Comparison of ENCODE assay signal across 1 cellular context in the genomic region with DNA sequence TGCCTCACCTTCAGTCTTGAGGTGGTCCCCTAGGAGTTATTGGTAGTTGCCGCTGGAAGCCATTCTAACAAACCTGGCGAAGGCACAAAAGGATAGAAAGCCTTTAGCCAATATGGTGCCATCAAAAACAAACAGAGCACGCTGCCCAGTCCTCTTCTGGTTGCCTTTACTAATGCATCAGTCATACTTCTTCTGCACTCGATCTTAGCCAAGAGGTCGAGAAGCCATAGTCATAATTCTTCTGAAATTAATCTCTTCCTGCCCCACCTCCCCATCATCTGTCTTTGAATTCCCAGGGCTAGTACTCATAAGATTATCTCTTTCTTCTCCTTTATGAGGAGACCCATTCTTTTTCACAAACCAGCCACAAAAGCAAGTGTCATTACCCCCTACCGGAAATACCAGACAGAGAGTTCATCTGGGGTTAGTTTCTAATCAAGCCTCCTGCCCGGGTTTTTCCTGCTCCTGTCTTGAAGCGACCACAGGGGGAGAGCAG.
TF ChIP-seq lines count a peak whose summit lies in the region.

No MANE protein-coding gene starts in this region.

TF ChIP-seq in HepG2, 621 proteins besides CTCF, POLR2A, EP300 and RAD21 (continued from another document and continues in another):
- TF ChIP-seq, protein P1, sequence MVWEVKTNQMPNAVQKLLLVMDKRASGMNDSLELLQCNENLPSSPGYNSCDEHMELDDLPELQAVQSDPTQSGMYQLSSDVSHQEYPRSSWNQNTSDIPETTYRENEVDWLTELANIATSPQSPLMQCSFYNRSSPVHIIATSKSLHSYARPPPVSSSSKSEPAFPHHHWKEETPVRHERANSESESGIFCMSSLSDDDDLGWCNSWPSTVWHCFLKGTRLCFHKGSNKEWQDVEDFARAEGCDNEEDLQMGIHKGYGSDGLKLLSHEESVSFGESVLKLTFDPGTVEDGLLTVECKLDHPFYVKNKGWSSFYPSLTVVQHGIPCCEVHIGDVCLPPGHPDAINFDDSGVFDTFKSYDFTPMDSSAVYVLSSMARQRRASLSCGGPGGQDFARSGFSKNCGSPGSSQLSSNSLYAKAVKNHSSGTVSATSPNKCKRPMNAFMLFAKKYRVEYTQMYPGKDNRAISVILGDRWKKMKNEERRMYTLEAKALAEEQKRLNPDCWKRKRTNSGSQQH (CRISPR knock-in tag; IDR thresholded peaks at IDR 0.05; ENCODE audit: low read depth), result no peak
- TF ChIP-seq, protein P2, sequence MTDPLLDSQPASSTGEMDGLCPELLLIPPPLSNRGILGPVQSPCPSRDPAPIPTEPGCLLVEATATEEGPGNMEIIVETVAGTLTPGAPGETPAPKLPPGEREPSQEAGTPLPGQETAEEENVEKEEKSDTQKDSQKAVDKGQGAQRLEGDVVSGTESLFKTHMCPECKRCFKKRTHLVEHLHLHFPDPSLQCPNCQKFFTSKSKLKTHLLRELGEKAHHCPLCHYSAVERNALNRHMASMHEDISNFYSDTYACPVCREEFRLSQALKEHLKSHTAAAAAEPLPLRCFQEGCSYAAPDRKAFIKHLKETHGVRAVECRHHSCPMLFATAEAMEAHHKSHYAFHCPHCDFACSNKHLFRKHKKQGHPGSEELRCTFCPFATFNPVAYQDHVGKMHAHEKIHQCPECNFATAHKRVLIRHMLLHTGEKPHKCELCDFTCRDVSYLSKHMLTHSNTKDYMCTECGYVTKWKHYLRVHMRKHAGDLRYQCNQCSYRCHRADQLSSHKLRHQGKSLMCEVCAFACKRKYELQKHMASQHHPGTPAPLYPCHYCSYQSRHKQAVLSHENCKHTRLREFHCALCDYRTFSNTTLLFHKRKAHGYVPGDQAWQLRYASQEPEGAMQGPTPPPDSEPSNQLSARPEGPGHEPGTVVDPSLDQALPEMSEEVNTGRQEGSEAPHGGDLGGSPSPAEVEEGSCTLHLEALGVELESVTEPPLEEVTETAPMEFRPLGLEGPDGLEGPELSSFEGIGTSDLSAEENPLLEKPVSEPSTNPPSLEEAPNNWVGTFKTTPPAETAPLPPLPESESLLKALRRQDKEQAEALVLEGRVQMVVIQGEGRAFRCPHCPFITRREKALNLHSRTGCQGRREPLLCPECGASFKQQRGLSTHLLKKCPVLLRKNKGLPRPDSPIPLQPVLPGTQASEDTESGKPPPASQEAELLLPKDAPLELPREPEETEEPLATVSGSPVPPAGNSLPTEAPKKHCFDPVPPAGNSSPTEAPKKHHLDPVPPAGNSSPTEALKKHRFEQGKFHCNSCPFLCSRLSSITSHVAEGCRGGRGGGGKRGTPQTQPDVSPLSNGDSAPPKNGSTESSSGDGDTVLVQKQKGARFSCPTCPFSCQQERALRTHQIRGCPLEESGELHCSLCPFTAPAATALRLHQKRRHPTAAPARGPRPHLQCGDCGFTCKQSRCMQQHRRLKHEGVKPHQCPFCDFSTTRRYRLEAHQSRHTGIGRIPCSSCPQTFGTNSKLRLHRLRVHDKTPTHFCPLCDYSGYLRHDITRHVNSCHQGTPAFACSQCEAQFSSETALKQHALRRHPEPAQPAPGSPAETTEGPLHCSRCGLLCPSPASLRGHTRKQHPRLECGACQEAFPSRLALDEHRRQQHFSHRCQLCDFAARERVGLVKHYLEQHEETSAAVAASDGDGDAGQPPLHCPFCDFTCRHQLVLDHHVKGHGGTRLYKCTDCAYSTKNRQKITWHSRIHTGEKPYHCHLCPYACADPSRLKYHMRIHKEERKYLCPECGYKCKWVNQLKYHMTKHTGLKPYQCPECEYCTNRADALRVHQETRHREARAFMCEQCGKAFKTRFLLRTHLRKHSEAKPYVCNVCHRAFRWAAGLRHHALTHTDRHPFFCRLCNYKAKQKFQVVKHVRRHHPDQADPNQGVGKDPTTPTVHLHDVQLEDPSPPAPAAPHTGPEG (CRISPR knock-in tag; IDR thresholded peaks at IDR 0.05), result no peak
- TF ChIP-seq ZNF564 (CRISPR knock-in tag; IDR thresholded peaks at IDR 0.05) (0 out of 2 replicates have a peak, but pooled peaks have one; percentile 28), ZNF124 (CRISPR knock-in tag; IDR thresholded peaks at IDR 0.05) (no peak), SIN3B (IDR thresholded peaks at IDR 0.05; ENCODE audit: low read length) (no peak), PHF8 (CRISPR knock-in tag; IDR thresholded peaks at IDR 0.05) (no peak), EED (CRISPR knock-in tag; IDR thresholded peaks at IDR 0.05) (no peak), ZNF282 (IDR thresholded peaks at IDR 0.05; ENCODE audit: partially characterized antibody) (no peak), ZNF788 (CRISPR knock-in tag; IDR thresholded peaks at IDR 0.05; ENCODE audit: borderline replicate concordance) (no peak), SOX13 (IDR thresholded peaks at IDR 0.05) (no peak), SOX13 (CRISPR knock-in tag; conservative IDR thresholded peaks at IDR 0.05 in 1 of 2, IDR thresholded peaks at IDR 0.05 in 1 of 2) (peak in 1 of 2 experiments; percentile 59; a peak in 1 of 4 replicates), NFE2 (CRISPR knock-in tag; IDR thresholded peaks at IDR 0.05) (no peak), REPIN1 (CRISPR knock-in tag; IDR thresholded peaks at IDR 0.05; ENCODE audit: borderline replicate concordance, low read depth) (no peak), CENPX (CRISPR knock-in tag; IDR thresholded peaks at IDR 0.05) (no peak), CHCHD3 (CRISPR knock-in tag; IDR thresholded peaks at IDR 0.05) (no peak), ZNF180 (CRISPR knock-in tag; IDR thresholded peaks at IDR 0.05; ENCODE audit: borderline replicate concordance, low read depth) (no peak), FOXO1 (CRISPR knock-in tag; IDR thresholded peaks at IDR 0.05) (no peak), BORCS8-MEF2B (CRISPR knock-in tag; IDR thresholded peaks at IDR 0.05) (no peak), ZNF619 (CRISPR knock-in tag; IDR thresholded peaks at IDR 0.05) (no peak), FOXC1 (CRISPR knock-in tag; IDR thresholded peaks at IDR 0.05; ENCODE audit: borderline replicate concordance) (no peak), HMG20B (CRISPR knock-in tag; conservative IDR thresholded peaks at IDR 0.05) (no peak), FOXP1 (IDR thresholded peaks at IDR 0.05) (no peak), FOXP1 (CRISPR knock-in tag; IDR thresholded peaks at IDR 0.05) (no peak), TCF7L2 (IDR thresholded peaks at IDR 0.05; ENCODE audit: low read depth, low read length) (no peak), ZFYVE20 (CRISPR knock-in tag; IDR thresholded peaks at IDR 0.05; ENCODE audit: borderline replicate concordance, low read depth) (no peak), NR2C2 (CRISPR knock-in tag; IDR thresholded peaks at IDR 0.05; ENCODE audit: borderline replicate concordance) (0 out of 2 replicates have a peak, but pooled peaks have one; percentile 10), ATF1 (CRISPR knock-in tag; IDR thresholded peaks at IDR 0.05) (no peak), CBX2 (IDR thresholded peaks at IDR 0.05; ENCODE audit: low read depth, low read length) (no peak), CBX2 (CRISPR knock-in tag; IDR thresholded peaks at IDR 0.05; ENCODE audit: low read depth) (no peak)
- TF ChIP-seq, protein P3, sequence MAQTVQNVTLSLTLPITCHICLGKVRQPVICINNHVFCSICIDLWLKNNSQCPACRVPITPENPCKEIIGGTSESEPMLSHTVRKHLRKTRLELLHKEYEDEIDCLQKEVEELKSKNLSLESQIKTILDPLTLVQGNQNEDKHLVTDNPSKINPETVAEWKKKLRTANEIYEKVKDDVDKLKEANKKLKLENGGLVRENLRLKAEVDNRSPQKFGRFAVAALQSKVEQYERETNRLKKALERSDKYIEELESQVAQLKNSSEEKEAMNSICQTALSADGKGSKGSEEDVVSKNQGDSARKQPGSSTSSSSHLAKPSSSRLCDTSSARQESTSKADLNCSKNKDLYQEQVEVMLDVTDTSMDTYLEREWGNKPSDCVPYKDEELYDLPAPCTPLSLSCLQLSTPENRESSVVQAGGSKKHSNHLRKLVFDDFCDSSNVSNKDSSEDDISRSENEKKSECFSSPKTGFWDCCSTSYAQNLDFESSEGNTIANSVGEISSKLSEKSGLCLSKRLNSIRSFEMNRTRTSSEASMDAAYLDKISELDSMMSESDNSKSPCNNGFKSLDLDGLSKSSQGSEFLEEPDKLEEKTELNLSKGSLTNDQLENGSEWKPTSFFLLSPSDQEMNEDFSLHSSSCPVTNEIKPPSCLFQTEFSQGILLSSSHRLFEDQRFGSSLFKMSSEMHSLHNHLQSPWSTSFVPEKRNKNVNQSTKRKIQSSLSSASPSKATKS (CRISPR knock-in tag; IDR thresholded peaks at IDR 0.05), result no peak
- TF ChIP-seq, protein P4, sequence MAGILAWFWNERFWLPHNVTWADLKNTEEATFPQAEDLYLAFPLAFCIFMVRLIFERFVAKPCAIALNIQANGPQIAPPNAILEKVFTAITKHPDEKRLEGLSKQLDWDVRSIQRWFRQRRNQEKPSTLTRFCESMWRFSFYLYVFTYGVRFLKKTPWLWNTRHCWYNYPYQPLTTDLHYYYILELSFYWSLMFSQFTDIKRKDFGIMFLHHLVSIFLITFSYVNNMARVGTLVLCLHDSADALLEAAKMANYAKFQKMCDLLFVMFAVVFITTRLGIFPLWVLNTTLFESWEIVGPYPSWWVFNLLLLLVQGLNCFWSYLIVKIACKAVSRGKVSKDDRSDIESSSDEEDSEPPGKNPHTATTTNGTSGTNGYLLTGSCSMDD (CRISPR knock-in tag; IDR thresholded peaks at IDR 0.05), result no peak
- TF ChIP-seq, protein P5, sequence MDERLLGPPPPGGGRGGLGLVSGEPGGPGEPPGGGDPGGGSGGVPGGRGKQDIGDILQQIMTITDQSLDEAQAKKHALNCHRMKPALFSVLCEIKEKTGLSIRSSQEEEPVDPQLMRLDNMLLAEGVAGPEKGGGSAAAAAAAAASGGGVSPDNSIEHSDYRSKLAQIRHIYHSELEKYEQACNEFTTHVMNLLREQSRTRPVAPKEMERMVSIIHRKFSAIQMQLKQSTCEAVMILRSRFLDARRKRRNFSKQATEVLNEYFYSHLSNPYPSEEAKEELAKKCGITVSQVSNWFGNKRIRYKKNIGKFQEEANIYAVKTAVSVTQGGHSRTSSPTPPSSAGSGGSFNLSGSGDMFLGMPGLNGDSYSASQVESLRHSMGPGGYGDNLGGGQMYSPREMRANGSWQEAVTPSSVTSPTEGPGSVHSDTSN (CRISPR knock-in tag; IDR thresholded peaks at IDR 0.05), result no peak
- TF ChIP-seq, protein P6, sequence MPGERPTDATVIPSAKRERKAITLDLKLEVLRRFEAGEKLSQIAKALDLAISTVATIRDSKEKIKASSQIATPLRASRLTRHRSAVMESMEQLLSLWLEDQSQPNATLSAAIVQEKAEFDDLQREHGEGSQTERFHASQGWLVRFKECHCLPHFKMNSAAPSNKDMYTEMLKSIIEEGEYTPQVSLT (CRISPR knock-in tag; IDR thresholded peaks at IDR 0.05; ENCODE audit: borderline replicate concordance, low read depth), result no peak
- TF ChIP-seq, protein P7, sequence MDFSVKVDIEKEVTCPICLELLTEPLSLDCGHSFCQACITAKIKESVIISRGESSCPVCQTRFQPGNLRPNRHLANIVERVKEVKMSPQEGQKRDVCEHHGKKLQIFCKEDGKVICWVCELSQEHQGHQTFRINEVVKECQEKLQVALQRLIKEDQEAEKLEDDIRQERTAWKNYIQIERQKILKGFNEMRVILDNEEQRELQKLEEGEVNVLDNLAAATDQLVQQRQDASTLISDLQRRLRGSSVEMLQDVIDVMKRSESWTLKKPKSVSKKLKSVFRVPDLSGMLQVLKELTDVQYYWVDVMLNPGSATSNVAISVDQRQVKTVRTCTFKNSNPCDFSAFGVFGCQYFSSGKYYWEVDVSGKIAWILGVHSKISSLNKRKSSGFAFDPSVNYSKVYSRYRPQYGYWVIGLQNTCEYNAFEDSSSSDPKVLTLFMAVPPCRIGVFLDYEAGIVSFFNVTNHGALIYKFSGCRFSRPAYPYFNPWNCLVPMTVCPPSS (IDR thresholded peaks at IDR 0.05), result no peak
- TF ChIP-seq, protein P8, sequence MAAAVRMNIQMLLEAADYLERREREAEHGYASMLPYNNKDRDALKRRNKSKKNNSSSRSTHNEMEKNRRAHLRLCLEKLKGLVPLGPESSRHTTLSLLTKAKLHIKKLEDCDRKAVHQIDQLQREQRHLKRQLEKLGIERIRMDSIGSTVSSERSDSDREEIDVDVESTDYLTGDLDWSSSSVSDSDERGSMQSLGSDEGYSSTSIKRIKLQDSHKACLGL (CRISPR knock-in tag; IDR thresholded peaks at IDR 0.05), result no peak
- TF ChIP-seq, protein P9, sequence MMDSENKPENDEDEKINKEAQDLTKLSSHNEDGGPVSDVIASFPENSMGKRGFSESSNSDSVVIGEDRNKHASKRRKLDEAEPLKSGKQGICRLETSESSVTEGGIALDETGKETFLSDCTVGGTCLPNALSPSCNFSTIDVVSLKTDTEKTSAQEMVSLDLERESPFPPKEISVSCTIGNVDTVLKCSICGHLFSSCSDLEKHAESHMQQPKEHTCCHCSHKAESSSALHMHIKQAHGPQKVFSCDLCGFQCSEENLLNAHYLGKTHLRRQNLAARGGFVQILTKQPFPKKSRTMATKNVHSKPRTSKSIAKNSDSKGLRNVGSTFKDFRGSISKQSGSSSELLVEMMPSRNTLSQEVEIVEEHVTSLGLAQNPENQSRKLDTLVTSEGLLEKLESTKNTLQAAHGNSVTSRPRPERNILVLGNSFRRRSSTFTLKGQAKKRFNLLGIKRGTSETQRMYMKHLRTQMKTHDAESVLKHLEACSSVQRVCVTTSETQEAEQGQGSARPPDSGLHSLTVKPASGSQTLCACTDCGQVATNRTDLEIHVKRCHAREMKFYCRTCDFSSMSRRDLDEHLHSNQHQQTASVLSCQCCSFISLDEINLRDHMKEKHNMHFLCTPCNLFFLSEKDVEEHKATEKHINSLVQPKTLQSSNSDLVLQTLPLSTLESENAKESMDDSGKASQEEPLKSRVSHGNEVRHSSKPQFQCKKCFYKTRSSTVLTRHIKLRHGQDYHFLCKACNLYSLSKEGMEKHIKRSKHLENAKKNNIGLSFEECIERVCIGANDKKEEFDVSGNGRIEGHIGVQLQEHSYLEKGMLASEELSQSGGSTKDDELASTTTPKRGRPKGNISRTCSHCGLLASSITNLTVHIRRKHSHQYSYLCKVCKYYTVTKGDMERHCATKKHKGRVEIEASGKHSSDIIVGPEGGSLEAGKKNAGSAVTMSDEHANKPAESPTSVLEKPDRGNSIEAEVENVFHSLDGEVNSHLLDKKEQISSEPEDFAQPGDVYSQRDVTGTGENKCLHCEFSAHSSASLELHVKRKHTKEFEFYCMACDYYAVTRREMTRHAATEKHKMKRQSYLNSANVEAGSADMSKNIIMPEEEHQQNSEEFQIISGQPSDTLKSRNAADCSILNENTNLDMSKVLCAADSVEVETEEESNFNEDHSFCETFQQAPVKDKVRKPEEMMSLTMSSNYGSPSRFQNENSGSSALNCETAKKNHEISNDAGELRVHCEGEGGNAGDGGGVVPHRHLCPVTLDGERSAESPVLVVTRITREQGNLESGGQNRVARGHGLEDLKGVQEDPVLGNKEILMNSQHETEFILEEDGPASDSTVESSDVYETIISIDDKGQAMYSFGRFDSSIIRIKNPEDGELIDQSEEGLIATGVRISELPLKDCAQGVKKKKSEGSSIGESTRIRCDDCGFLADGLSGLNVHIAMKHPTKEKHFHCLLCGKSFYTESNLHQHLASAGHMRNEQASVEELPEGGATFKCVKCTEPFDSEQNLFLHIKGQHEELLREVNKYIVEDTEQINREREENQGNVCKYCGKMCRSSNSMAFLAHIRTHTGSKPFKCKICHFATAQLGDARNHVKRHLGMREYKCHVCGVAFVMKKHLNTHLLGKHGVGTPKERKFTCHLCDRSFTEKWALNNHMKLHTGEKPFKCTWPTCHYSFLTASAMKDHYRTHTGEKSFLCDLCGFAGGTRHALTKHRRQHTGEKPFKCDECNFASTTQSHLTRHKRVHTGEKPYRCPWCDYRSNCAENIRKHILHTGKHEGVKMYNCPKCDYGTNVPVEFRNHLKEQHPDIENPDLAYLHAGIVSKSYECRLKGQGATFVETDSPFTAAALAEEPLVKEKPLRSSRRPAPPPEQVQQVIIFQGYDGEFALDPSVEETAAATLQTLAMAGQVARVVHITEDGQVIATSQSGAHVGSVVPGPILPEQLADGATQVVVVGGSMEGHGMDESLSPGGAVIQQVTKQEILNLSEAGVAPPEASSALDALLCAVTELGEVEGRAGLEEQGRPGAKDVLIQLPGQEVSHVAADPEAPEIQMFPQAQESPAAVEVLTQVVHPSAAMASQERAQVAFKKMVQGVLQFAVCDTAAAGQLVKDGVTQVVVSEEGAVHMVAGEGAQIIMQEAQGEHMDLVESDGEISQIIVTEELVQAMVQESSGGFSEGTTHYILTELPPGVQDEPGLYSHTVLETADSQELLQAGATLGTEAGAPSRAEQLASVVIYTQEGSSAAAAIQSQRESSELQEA (CRISPR knock-in tag; IDR thresholded peaks at IDR 0.05; ENCODE audit: not compliant biosample characterization), result no peak
